Comparison of ENCODE assay signal across 20 cellular contexts in genomic region chr12:93549174-93549573, GRCh38.
"Had no signal": no experiment of that assay in that cellular context is flagged by ENCODE, and none has a peak within 500 bp of the region (broad histone marks: within the 10 kb centered on the region; RNA-seq: fewer than 3 reads in every experiment).

No MANE protein-coding gene starts in this region.

- H3K27me3 Mint-ChIP-seq: dendritic cell treated with granulocyte-macrophage colony-stimulating factor and Interleukin-4, amounts not matched to agents 40 ng/mL and 50 ng/mL, for 4 days; naive thymus-derived CD8-positive, alpha-beta T cell had no signal

- H3K4me3 Mint-ChIP-seq: dendritic cell treated with granulocyte-macrophage colony-stimulating factor and Interleukin-4, amounts not matched to agents 40 ng/mL and 50 ng/mL, for 4 days; immature natural killer cell; naive thymus-derived CD8-positive, alpha-beta T cell; nephron progenitor cell; stimulated activated effector memory CD8-positive, alpha-beta T cell treated with anti-CD3 and anti-CD28 coated beads, Interleukin-12 subunit alpha, Interleukin-12 subunit beta, amount 100 ng/mL, for 72 hours had no signal

- H3K9me3 Mint-ChIP-seq: dendritic cell treated with granulocyte-macrophage colony-stimulating factor and Interleukin-4, amounts not matched to agents 40 ng/mL and 50 ng/mL, for 4 days; immature natural killer cell; naive thymus-derived CD8-positive, alpha-beta T cell; nephron progenitor cell; stimulated activated effector memory CD8-positive, alpha-beta T cell treated with anti-CD3 and anti-CD28 coated beads, Interleukin-12 subunit alpha, Interleukin-12 subunit beta, amount 100 ng/mL, for 72 hours had no signal

- H3K36me3 ChIP-seq: colonic mucosa, lower lobe of right lung, pancreas, thyroid gland, upper lobe of right lung, vagina had no signal

- H3K27ac Mint-ChIP-seq: dendritic cell treated with granulocyte-macrophage colony-stimulating factor and Interleukin-4, amounts not matched to agents 40 ng/mL and 50 ng/mL, for 4 days; naive thymus-derived CD8-positive, alpha-beta T cell; nephron progenitor cell; stimulated activated effector memory CD8-positive, alpha-beta T cell treated with anti-CD3 and anti-CD28 coated beads, Interleukin-12 subunit alpha, Interleukin-12 subunit beta, amount 100 ng/mL, for 72 hours had no signal

- H3K4me1 Mint-ChIP-seq: stimulated activated effector memory CD8-positive, alpha-beta T cell treated with anti-CD3 and anti-CD28 coated beads, Interleukin-12 subunit alpha, Interleukin-12 subunit beta, amount 100 ng/mL, for 72 hours had no signal

- H3K4me3 ChIP-seq: colonic mucosa, lower lobe of right lung, pancreas, stomach, thyroid gland, upper lobe of right lung, vagina had no signal

- H3K27me3 ChIP-seq: colonic mucosa, pancreas, stomach, thyroid gland, upper lobe of right lung, vagina had no signal

- H3K27ac ChIP-seq: colonic mucosa, lower lobe of right lung, pancreas, stomach, thyroid gland, upper lobe of right lung, vagina had no signal

- DNase-seq: colonic mucosa; effector CD8-positive, alpha-beta T cell; hypothalamus; immature natural killer cell; left ventricle myocardium superior; lower lobe of right lung; naive thymus-derived CD8-positive, alpha-beta T cell; nephron progenitor cell; occipital lobe; stimulated activated CD4-positive, alpha-beta T cell treated with anti-CD3 and anti-CD28 coated beads, Interleukin-2, amount 100 ng/mL, for 24 hours; stimulated activated CD4-positive, alpha-beta T cell treated with anti-CD3 and anti-CD28 coated beads, Interleukin-4, amount 100 ng/mL, for 24 hours; stimulated activated naive CD4-positive, alpha-beta T cell treated with Interleukin-2 at 50 U/mL for 16 hours; stomach; thyroid gland; upper lobe of right lung had no signal

- ATAC-seq: left ventricle myocardium superior; lower lobe of right lung; naive thymus-derived CD8-positive, alpha-beta T cell; pancreas; sciatic nerve; stimulated activated effector memory CD8-positive, alpha-beta T cell treated with anti-CD3 and anti-CD28 coated beads, Interleukin-12 subunit alpha, Interleukin-12 subunit beta, amount 100 ng/mL, for 72 hours; upper lobe of right lung had no signal

- H3K4me1 ChIP-seq: colonic mucosa, lower lobe of right lung, pancreas, stomach, thyroid gland, upper lobe of right lung, vagina had no signal

- H3K9me3 ChIP-seq: colonic mucosa, lower lobe of right lung, pancreas, stomach, thyroid gland, upper lobe of right lung, vagina had no signal
